28 cellular contexts compared by ENCODE assay signal in genomic region chr15:54410481-54410880, GRCh38.
"Had no signal": no experiment of that assay in that cellular context is flagged by ENCODE, and none has a peak within 500 bp of the region (broad histone marks: within the 10 kb centered on the region; RNA-seq: fewer than 3 reads in every experiment).

No MANE protein-coding gene starts in this region.

- H3K4me3 ChIP-seq: adrenal gland, ascending aorta, body of pancreas, breast epithelium, cardiac muscle cell had no signal

- DNase-seq: activated effector memory CD4-positive, alpha-beta T cell treated with anti-CD3 and anti-CD28 coated beads, Interleukin-2, amount 50 U/mL, for 16 hours; activated gamma-delta T cell; activated gamma-delta T cell treated with Interleukin-2 at 50 U/mL for 16 hours; activated naive CD4-positive, alpha-beta T cell; activated naive CD4-positive, alpha-beta T cell treated with anti-CD3 and anti-CD28 coated beads for 36 hours; activated naive CD4-positive, alpha-beta T cell treated with anti-CD3 and anti-CD28 coated beads, Interleukin-2, amount 10 ng/mL, durations not matched to agents 7 days and 5 days; activated naive CD4-positive, alpha-beta T cell treated with anti-CD3 and anti-CD28 coated beads, Interleukin-2, amount 50 U/mL, for 16 hours; activated naive CD4-positive, alpha-beta T cell treated with Interleukin-2 at 50 U/mL for 16 hours; activated naive CD8-positive, alpha-beta T cell treated with anti-CD3 and anti-CD28 coated beads for 36 hours; activated naive CD8-positive, alpha-beta T cell treated with anti-CD3 and anti-CD28 coated beads, Interleukin-2, amount 10 ng/mL, durations not matched to agents 7 days and 5 days; activated naive CD8-positive, alpha-beta T cell treated with anti-CD3 and anti-CD28 coated beads, Interleukin-2, amount 50 U/mL, for 24 hours; activated T-cell treated with anti-CD3 and anti-CD28 coated beads for 4 hours; activated T-cell treated with anti-CD3 and anti-CD28 coated beads, Interleukin-2, amount 50 U/mL, for 1 hour; activated T-cell treated with anti-CD3 and anti-CD28 coated beads, Interleukin-2, amount 50 U/mL, for 24 hours; activated T-cell treated with anti-CD3 and anti-CD28 coated beads, Interleukin-2, amount 50 U/mL, for 4 hours; activated T-cell treated with anti-CD3 and anti-CD28 coated beads, Interleukin-2, amount 50 U/mL, for 48 hours; activated T-cell treated with anti-CD3 and anti-CD28 coated beads, Interleukin-2, amount 50 U/mL, for 72 hours; adrenal gland; amniotic stem cell; amygdala; aorta; body of pancreas; brain microvascular endothelial cell; central memory CD4-positive, alpha-beta T cell; cerebellar nuclear complex had no signal
